8 cellular contexts compared by ENCODE assay signal in the genomic region with DNA sequence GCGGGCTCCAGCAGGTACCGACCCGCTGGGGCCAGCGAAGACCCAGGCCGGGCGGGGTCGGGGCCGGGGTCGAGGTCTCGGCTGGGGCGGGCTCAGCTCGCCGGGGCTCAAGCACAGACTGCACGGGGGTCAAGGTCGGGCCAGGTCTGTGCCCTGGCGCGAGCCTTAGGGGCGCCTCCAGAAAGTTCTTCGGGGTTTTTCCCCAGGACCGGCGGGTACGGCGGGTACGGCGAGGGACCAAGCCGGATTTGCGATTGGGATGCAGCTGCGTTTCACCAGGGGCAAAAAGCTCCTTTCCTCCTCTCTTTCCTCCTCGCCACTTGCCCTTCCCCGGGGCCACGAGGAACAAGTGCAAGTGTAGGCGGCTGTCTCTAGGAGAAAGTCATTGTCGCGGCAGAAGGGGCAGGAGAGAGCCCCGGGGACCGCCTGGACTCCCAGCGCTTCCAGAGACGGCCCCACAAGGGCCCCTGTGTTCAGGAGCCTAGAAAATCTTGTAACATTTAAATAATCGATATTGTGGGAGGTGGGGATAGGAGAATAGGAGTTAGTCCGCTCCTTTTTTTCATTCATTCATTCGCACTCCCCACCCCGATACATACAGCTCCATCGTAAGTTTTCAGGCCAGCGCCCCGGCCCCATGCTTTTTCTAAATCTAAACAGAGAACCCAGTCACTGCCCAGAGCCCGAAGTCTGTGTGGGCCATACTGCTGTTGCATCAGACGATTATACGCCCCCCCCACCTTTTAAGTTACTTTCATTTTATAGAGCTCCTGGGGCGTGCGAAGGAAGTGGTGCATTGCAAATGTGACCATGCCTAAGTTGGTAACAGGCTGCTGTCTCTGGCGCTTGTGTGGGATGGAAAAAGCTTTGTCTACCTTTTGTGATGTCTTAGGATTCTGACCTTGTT. TPM values are rescaled to one million over a fixed set of nuclear protein-coding genes. Genes with fewer than 3 reads are reported as not detected.
A peak's percentile ranks its signal among the peaks of the same experiment; 100 is the strongest.
DNase-seq lines count a peak whose midpoint lies in the region; ATAC-seq and TF ChIP-seq lines count a peak whose summit lies in the region.

No MANE protein-coding gene starts in this region.

- H3K4me3 ChIP-seq in body of pancreas (peak overlapping the region in 1 of 2 donors; percentile 70), kidney epithelial cell (ENCODE audit: low read depth, low read length) (peak overlapping the region; percentile 64)

- H3K4me3 Mint-ChIP-seq in T-helper 2 cell treated with Interferon-gamma antibody and Interleukin-4, amounts not matched to agents 5 μg/mL and 100 μg/mL, for 36 hours: peak overlapping the region; percentile 98

- H3K36me3 Mint-ChIP-seq in T-helper 2 cell treated with Interferon-gamma antibody and Interleukin-4, amounts not matched to agents 5 μg/mL and 100 μg/mL, for 36 hours (ENCODE audit: low read depth): peaks cover 38% of the 10 kb centered on the region

- intact Hi-C loops in body of pancreas (cut with DNase I): no loop called here

- in situ Hi-C loops in GM13977 (cut with MboI; ENCODE audit: low pct_unique_long_range_greater_than_20kb, low sequenced_read_pairs, unreplicated experiment): no loop called here

- H3K4me1 ChIP-seq in body of pancreas: peaks cover 19% of the 10 kb centered on the region

- no peak for TF ChIP-seq POLR2A in body of pancreas (IDR thresholded peaks at IDR 0.05)

- H3K27ac Mint-ChIP-seq in T-helper 2 cell treated with Interferon-gamma antibody and Interleukin-4, amounts not matched to agents 5 μg/mL and 100 μg/mL, for 36 hours: peak overlapping the region; percentile 98

- H3K4me1 Mint-ChIP-seq in T-helper 2 cell treated with Interferon-gamma antibody and Interleukin-4, amounts not matched to agents 5 μg/mL and 100 μg/mL, for 36 hours (ENCODE audit: low read depth): peaks cover 52% of the 10 kb centered on the region

- TF ChIP-seq CTCF in GM13977 (IDR thresholded peaks at IDR 0.05; ENCODE audit: extremely low read depth, insufficient read depth, missing control alignments) (no peak), body of pancreas (IDR thresholded peaks at IDR 0.05) (no peak), kidney epithelial cell (IDR thresholded peaks at IDR 0.05; ENCODE audit: insufficient read depth, low read length, poor library complexity, severe bottlenecking) (no peak)

- ATAC-seq in HG02642 (IDR thresholded peaks at IDR 0.05; ENCODE audit: poor library complexity, unreplicated experiment): peak; percentile 36
- peak; percentile 8 for ATAC-seq in body of pancreas

- no peaks in the 10 kb centered on the region for H3K9me3 Mint-ChIP-seq in T-helper 2 cell treated with Interferon-gamma antibody and Interleukin-4, amounts not matched to agents 5 μg/mL and 100 μg/mL, for 36 hours

- H3K27me3 ChIP-seq in body of pancreas (peaks cover 0 to 5% of the 10 kb centered on the region in 2 donors), kidney epithelial cell (ENCODE audit: control insufficient read depth, insufficient read depth, low read length) (no peaks in the 10 kb centered on the region)

- H3K27me3 Mint-ChIP-seq in T-helper 2 cell treated with Interferon-gamma antibody and Interleukin-4, amounts not matched to agents 5 μg/mL and 100 μg/mL, for 36 hours (ENCODE audit: low read depth): no peaks in the 10 kb centered on the region

- DNase-seq in GM13977 (ENCODE audit: low spot score) (peak; percentile 72), NCI-H1417 (lab: John Stamatoyannopoulos, UW) (peak; percentile 56 to 94 (median 90)), body of pancreas (peak; percentile 22 to 49 (median 38)), kidney epithelial cell (ENCODE audit: low read depth) (no peak), putamen (ENCODE audit: low spot score) (no peak)
- peak; percentile 65 for DNase-seq in T-helper 2 cell treated with Interferon-gamma antibody and Interleukin-4, amounts not matched to agents 5 μg/mL and 100 μg/mL, for 36 hours (ENCODE audit: low spot score)
- DNase-seq in stimulated activated CD4-positive, alpha-beta T cell treated with anti-CD3 and anti-CD28 coated beads, Interleukin-2, amount 100 ng/mL, for 4 hours (ENCODE audit: low read depth): peak; percentile 69

- no peaks in the 10 kb centered on the region for H3K9me3 ChIP-seq in body of pancreas

- WGBS in body of pancreas, 2 donors: 1 to 4% methylated on average over 34 to 48 of the region's 51 CpGs

- peak overlapping the region; percentile 71 to 88 (median 80) for H3K27ac ChIP-seq in body of pancreas

- H3K36me3 ChIP-seq in body of pancreas (replicated peaks in 1 of 2; ENCODE audit: insufficient read depth in 1 of 2, low read depth in 2 of 2): no peaks in the 10 kb centered on the region
- H3K36me3 ChIP-seq in kidney epithelial cell (ENCODE audit: control insufficient read depth, insufficient read depth, low read length): no peaks in the 10 kb centered on the region

RNA-seq across cellular contexts. Expression of gene PMAIP1, which starts 0.7 kb away (rescaled TPM):
- total RNA-seq in body of pancreas (1 to 10 TPM in 1 of 2 donors, not detected in 1; 1.0 TPM), kidney epithelial cell (65.2 and 73.9 TPM in 2 replicates)

Comparison
In these comparisons a context has a peak if more than half of its experiments do, and no peak if none do; other contexts are left out.
1. DNase-seq: peak in GM13977 (single experiment), NCI-H1417 (3 of 3), T-helper 2 cell treated with Interferon-gamma antibody and Interleukin-4, amounts not matched to agents 5 μg/mL and 100 μg/mL, for 36 hours (single experiment), body of pancreas (4 of 4) and stimulated activated CD4-positive, alpha-beta T cell treated with anti-CD3 and anti-CD28 coated beads, Interleukin-2, amount 100 ng/mL, for 4 hours (single experiment); none in kidney epithelial cell (single experiment) and putamen (single experiment).
2. RNA of gene PMAIP1, which starts 0.7 kb away (total RNA-seq): 65.2 to 73.9 TPM in kidney epithelial cell; 1.0 TPM in body of pancreas; every median in the first group is over 10 times any median in the second.